1 cellular context compared by ENCODE assay signal in genomic region chr2:42077343-42077742, GRCh38.
TF ChIP-seq lines count a peak whose summit lies in the region.

No MANE protein-coding gene starts in this region.

TF ChIP-seq in IMR-90, 13 proteins besides CTCF, POLR2A, EP300 and RAD21:
- TF ChIP-seq RCOR1 (IDR thresholded peaks at IDR 0.05; ENCODE audit: insufficient replicate concordance, low read length), result no peak
- TF ChIP-seq NFE2L2 (IDR thresholded peaks at IDR 0.05; ENCODE audit: low read depth, low read length), result no peak
